ENCODE assay signal across 8 cellular contexts in the genomic region with DNA sequence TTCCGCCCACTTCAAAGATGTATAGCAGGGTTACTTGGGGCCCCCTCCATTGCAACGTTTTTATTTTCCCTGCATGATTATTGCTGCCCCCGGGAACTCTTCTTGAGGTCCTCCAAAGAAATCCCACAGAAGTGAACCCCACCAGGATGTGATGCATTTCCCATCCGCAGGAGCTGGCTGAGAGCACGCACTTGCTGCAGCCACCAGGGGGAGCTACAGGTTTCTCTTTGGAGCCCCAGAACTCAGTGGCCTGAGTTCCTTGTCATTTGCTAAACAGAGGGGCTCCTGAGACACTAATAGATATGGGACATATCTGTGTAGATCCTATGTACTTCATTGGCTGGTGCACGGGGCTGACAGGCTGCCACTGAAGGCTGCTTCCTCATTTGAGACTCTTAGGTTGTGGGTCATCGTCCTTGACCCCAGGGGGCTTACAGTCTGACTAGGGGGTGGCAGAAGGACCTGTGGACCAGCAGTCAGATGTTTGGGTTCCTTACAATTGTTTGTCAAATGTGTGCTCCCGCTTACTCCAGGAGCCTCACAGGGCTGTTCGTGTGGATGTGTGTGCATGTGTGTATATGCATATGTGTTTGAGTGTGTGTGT. TPM values are rescaled to one million over a fixed set of nuclear protein-coding genes. Genes with fewer than 3 reads are reported as not detected.
DNase-seq lines count a peak whose midpoint lies in the region; ATAC-seq and TF ChIP-seq lines count a peak whose summit lies in the region.

No MANE protein-coding gene starts in this region.

- DNase-seq in AG09309 (ENCODE audit: low read depth), result peak; percentile 20
- DNase-seq in NCI-H446 treated with DMSO at 0.1 percent for 48 hours (lab: John Stamatoyannopoulos, UW), result peak; percentile 25
- peak; percentile 81 for DNase-seq in activated CD4-positive, alpha-beta T cell treated with anti-CD3 and anti-CD28 coated beads for 48 hours
- DNase-seq in coronary artery (ENCODE audit: low spot score), result no peak
- DNase-seq in lower lobe of right lung, result peak; percentile 67
- peak; percentile 55 for DNase-seq in stimulated activated CD8-positive, alpha-beta memory T cell treated with anti-CD3 and anti-CD28 coated beads, Interleukin-15, amount 100 ng/mL, for 24 hours (ENCODE audit: low read depth)

- H3K36me3 ChIP-seq in lower lobe of right lung, result no peaks in the 10 kb centered on the region

- intact Hi-C loops in lower lobe of right lung (cut with DNase I), result loop anchor here (10.0 kb wide), 1 partner anchor 378 kb away; no protein-coding TSS in a partner anchor

- H3K4me1 ChIP-seq in lower lobe of right lung, result no peaks in the 10 kb centered on the region

- H3K9me3 ChIP-seq in lower lobe of right lung, result no peaks in the 10 kb centered on the region

- ATAC-seq in GM18861 (IDR thresholded peaks at IDR 0.05; ENCODE audit: unreplicated experiment), result peak; percentile 92
- peak; percentile 82 for ATAC-seq in HG03159 (IDR thresholded peaks at IDR 0.05; ENCODE audit: unreplicated experiment)
- peak; percentile 75 to 81 for ATAC-seq in lower lobe of right lung

- H3K27ac ChIP-seq in coronary artery (no peak overlapping the region), lower lobe of right lung (no peak overlapping the region)

- H3K27me3 ChIP-seq in lower lobe of right lung (ENCODE audit: low read depth), result peaks cover 23% of the 10 kb centered on the region

- peak; percentile 98 for TF ChIP-seq CTCF in AG09309 (IDR thresholded peaks at IDR 0.05; ENCODE audit: control insufficient read depth, insufficient read depth, low read depth, low read length, missing control alignments)
- peak; percentile 65 for TF ChIP-seq CTCF in coronary artery (IDR thresholded peaks at IDR 0.05)
- TF ChIP-seq CTCF in lower lobe of right lung (IDR thresholded peaks at IDR 0.05), result peak; percentile 88

- no peak overlapping the region for H3K4me3 ChIP-seq in AG09309 (ENCODE audit: control insufficient read depth, low read depth, low read length)
- H3K4me3 ChIP-seq in coronary artery, result no peak overlapping the region
- H3K4me3 ChIP-seq in lower lobe of right lung, result no peak overlapping the region

RNA-seq across cellular contexts. Expression of a gene that starts 52.3 kb away (rescaled TPM):
- 1.9 TPM for total RNA-seq in lower lobe of right lung

RNA-seq across cellular contexts. Expression of a gene that starts 54.6 kb away (rescaled TPM):
- total RNA-seq in lower lobe of right lung, result 8.8 TPM
